ENCODE assay signal across 16 cellular contexts in the genomic region with DNA sequence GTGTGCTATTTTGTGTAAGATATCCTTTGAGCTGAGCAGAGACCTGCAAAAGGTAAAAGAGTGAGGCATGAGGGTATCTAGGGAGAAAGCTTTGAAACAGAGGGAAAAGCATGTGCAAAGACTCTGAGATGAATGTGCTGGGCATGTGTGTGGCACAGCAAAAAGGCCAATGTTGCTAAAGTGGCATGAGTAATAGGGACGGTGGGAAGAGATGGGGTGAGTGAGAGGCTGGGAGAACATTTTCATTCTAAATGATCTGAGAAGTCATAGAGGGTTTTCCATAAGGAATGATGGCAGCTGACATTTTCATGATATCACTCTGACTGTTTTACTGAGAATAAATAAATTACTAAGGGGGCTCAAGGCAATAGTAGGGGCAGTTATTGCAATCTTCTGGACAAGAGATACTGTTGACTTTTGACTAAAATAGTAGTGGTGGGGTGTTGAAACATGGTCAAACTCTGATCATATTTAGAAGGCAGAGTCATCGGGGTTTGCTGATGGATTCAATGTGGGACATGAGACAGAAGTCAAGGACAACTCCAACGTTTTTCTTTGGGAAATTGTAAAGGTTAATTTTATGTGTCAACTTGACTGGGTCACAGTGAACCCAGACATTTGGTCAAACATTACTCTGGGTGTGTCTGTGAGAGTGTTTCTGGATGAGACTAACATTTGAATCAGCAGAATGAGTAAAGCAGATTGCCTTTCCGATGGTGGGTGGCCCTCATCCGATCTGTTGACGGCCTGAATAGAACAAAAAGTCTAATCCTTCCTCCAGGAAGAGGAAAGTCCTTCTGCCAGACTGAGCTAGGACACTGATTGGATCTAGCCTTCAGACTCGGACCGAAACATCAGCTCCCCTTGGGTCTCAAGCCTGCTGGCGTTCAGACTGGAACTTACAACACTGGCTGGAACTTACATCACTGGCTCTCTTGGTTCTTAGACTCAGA.
DNase-seq lines count a peak whose midpoint lies in the region; ATAC-seq and TF ChIP-seq lines count a peak whose summit lies in the region.
"Had no signal": no experiment of that assay in that cellular context is flagged by ENCODE, and none has a peak within 500 bp of the region (broad histone marks: within the 10 kb centered on the region; RNA-seq: fewer than 3 reads in every experiment).

No MANE protein-coding gene starts in this region.

- no peaks in the 10 kb centered on the region for H3K79me2 ChIP-seq in osteoblast (ENCODE audit: insufficient read depth, low read length)

- H3K4me3 ChIP-seq in fibroblast of the aortic adventitia (ENCODE audit: low read depth, low read length) (no peak overlapping the region), osteoblast (ENCODE audit: insufficient read depth, low read length) (peak overlapping the region; percentile 12)
- H3K4me3 ChIP-seq: tibial nerve had no signal

- no peaks in the 10 kb centered on the region for H3K9me3 ChIP-seq in osteoblast (ENCODE audit: low read depth, low read length)

- peak overlapping the region; percentile 43 for H3K4me2 ChIP-seq in osteoblast (ENCODE audit: insufficient read depth, low read length)

- H4K20me1 ChIP-seq in osteoblast (ENCODE audit: insufficient read depth, low read length) = no peaks in the 10 kb centered on the region

- DNase-seq in Right ventricle myocardium inferior (ENCODE audit: missing footprints) = peak; percentile 64
- DNase-seq in cardiac septum (ENCODE audit: low spot score) = no peak
- DNase-seq in fibroblast of the aortic adventitia (ENCODE audit: low read depth) = peak; percentile 65
- peak; percentile 47 for DNase-seq in osteoblast (ENCODE audit: insufficient read length, low spot score, missing footprints)
- no peak for DNase-seq in NCI-H774 (lab: John Stamatoyannopoulos, UW)
- no peak for DNase-seq in activated CD8-positive, alpha-beta memory T cell treated with anti-CD3 and anti-CD28 coated beads, Interleukin-2, amount 50 U/mL, for 48 hours
- DNase-seq: 8988T; activated naive CD4-positive, alpha-beta T cell; CD4-positive, alpha-beta memory T cell; DMS79; mammary epithelial cell; NCI-H187; small intestine had no signal

- peak overlapping the region; percentile 82 for H2AFZ ChIP-seq in osteoblast (ENCODE audit: low read length)

- peaks cover 17% of the 10 kb centered on the region for H3K4me1 ChIP-seq in osteoblast (ENCODE audit: insufficient read depth, low read length)
- H3K4me1 ChIP-seq: tibial nerve had no signal

- no peaks in the 10 kb centered on the region for H3K27me3 ChIP-seq in osteoblast (ENCODE audit: insufficient read depth, low read length)
- H3K27me3 ChIP-seq: tibial nerve had no signal

- intact Hi-C loops in Right ventricle myocardium inferior (cut with DNase I) = no loop called here
- intact Hi-C loops in cardiac septum (cut with DNase I) = loop anchor here (5.0 kb wide), 1 partner anchor 37 kb away; no protein-coding TSS in a partner anchor

- peak; percentile 95 for ATAC-seq in Right ventricle myocardium inferior
- no peak for ATAC-seq in HG02981 (IDR thresholded peaks at IDR 0.05; ENCODE audit: unreplicated experiment)
- no peak for ATAC-seq in HG02678 (IDR thresholded peaks at IDR 0.05; ENCODE audit: unreplicated experiment)

- peak overlapping the region; percentile 76 for H3K27ac ChIP-seq in osteoblast (ENCODE audit: low read depth, low read length)

- no peaks in the 10 kb centered on the region for H3K36me3 ChIP-seq in osteoblast (ENCODE audit: insufficient read depth, low read length)
- H3K36me3 ChIP-seq: tibial nerve had no signal

- TF ChIP-seq CTCF in fibroblast of the aortic adventitia (IDR thresholded peaks at IDR 0.05; ENCODE audit: insufficient read depth, low read length) = no peak
- no peak for TF ChIP-seq CTCF in osteoblast (IDR thresholded peaks at IDR 0.05; ENCODE audit: extremely low read depth, low read depth, low read length)

Comparison
In these comparisons a context has a peak if more than half of its experiments do, and no peak if none do; other contexts are left out.
1. DNase-seq: peak in Right ventricle myocardium inferior (single experiment), fibroblast of the aortic adventitia (single experiment) and osteoblast (single experiment); none in cardiac septum (single experiment), NCI-H774 (single experiment) and activated CD8-positive, alpha-beta memory T cell treated with anti-CD3 and anti-CD28 coated beads, Interleukin-2, amount 50 U/mL, for 48 hours (single experiment).